17 cellular contexts compared by ENCODE assay signal in genomic region chr3:33749546-33750215, GRCh38. TPM values are rescaled to one million over a fixed set of nuclear protein-coding genes. Genes with fewer than 3 reads are reported as not detected.
DNase-seq lines count a peak whose midpoint lies in the region; ATAC-seq, FAIRE-seq and TF ChIP-seq lines count a peak whose summit lies in the region.
"Had no signal": no experiment of that assay in that cellular context is flagged by ENCODE, and none has a peak within 500 bp of the region (broad histone marks: within the 10 kb centered on the region; RNA-seq: fewer than 3 reads in every experiment).

No MANE protein-coding gene starts in this region.

- no peak for DNase-seq in activated CD4-positive, alpha-beta T cell treated with anti-CD3 and anti-CD28 coated beads for 36 hours
- no peak for DNase-seq in activated CD4-positive, alpha-beta T cell treated with anti-CD3 and anti-CD28 coated beads, Interleukin-2, amount 10 ng/mL, durations not matched to agents 7 days and 5 days
- peak; percentile 95 for DNase-seq in NOMO-1 treated with DMSO at 0.1 percent for 48 hours (lab: John Stamatoyannopoulos, UW; ENCODE audit: unreplicated experiment)
- no peak for DNase-seq in GM12878 (ENCODE audit: low read depth, low spot score)
- no peak for DNase-seq in osteoblast (ENCODE audit: insufficient read length, low spot score, missing footprints)
- no peak for DNase-seq in NCI-H510A (lab: John Stamatoyannopoulos, UW)
- DNase-seq in kidney tubule cell (ENCODE audit: low spot score): no peak
- DNase-seq: 8988T, endodermal cell, NCI-H1105 treated with DMSO at 0.1 percent for 48 hours, NCI-H524 treated with DMSO at 0.1 percent for 48 hours had no signal

- SMC1A ChIA-PET in GM12878 (lab: Charles Lee; ENCODE audit: uncharacterized antibody, unreplicated experiment): interaction anchor here (1.2 kb wide), 1 partner anchor 10 kb away, joined by 3 read pairs; no protein-coding TSS in a partner anchor

- no peaks in the 10 kb centered on the region for H3K36me3 ChIP-seq in GM12878 (ENCODE audit: control insufficient read depth in 2 of 2, insufficient read depth in 2 of 2, low read length in 1 of 2)
- H3K36me3 ChIP-seq in osteoblast (ENCODE audit: insufficient read depth, low read length): no peaks in the 10 kb centered on the region
- H3K36me3 ChIP-seq: ascending aorta, SJSA1 had no signal

- no peak overlapping the region for H3K27ac Mint-ChIP-seq in activated CD4-positive, alpha-beta T cell treated with anti-CD3 and anti-CD28 coated beads for 36 hours
- H3K27ac Mint-ChIP-seq in activated CD4-positive, alpha-beta T cell treated with anti-CD3 and anti-CD28 coated beads, Interleukin-2, amount 10 ng/mL, durations not matched to agents 7 days and 5 days: no peak overlapping the region
- H3K27ac Mint-ChIP-seq: endodermal cell, GM23338, type B pancreatic cell had no signal

- CTCF ChIA-PET in activated CD4-positive, alpha-beta T cell treated with anti-CD3 and anti-CD28 coated beads for 36 hours (lab: Charles Lee): no interaction called here
- CTCF ChIA-PET in activated CD4-positive, alpha-beta T cell treated with anti-CD3 and anti-CD28 coated beads, Interleukin-2, amount 10 ng/mL, durations not matched to agents 7 days and 5 days (lab: Charles Lee): no interaction called here
- CTCF ChIA-PET in GM12878 (lab: Yijun Ruan, JAX): interaction anchor here (0.9 kb wide), 1 partner anchor 51 kb away, joined by 4 read pairs; no protein-coding TSS in a partner anchor

- peaks cover 4% of the 10 kb centered on the region for H3K27me3 Mint-ChIP-seq in activated CD4-positive, alpha-beta T cell treated with anti-CD3 and anti-CD28 coated beads for 36 hours
- peaks cover 2% of the 10 kb centered on the region for H3K27me3 Mint-ChIP-seq in activated CD4-positive, alpha-beta T cell treated with anti-CD3 and anti-CD28 coated beads, Interleukin-2, amount 10 ng/mL, durations not matched to agents 7 days and 5 days
- H3K27me3 Mint-ChIP-seq: type B pancreatic cell had no signal

- RAD21 ChIA-PET in GM12878 (lab: Charles Lee; ENCODE audit: unreplicated experiment): no interaction called here

- peaks cover 1% of the 10 kb centered on the region; the same call in 2 of the 3 replicates for H3K9me3 ChIP-seq in GM12878 (replicated peaks; ENCODE audit: control insufficient read depth, insufficient read depth, low read length)
- H3K9me3 ChIP-seq in osteoblast (ENCODE audit: low read depth, low read length): no peaks in the 10 kb centered on the region
- H3K9me3 ChIP-seq: ascending aorta, SJSA1 had no signal

- no peak overlapping the region for H2AFZ ChIP-seq in GM12878 (ENCODE audit: control insufficient read depth, low read depth, low read length)
- H2AFZ ChIP-seq in osteoblast (ENCODE audit: low read length): no peak overlapping the region

- intact Hi-C loops in activated CD4-positive, alpha-beta T cell treated with anti-CD3 and anti-CD28 coated beads for 36 hours (cut with DNase I, micrococcal nuclease): no loop called here
- intact Hi-C loops in GM12878 (cut with micrococcal nuclease; ENCODE audit: unreplicated experiment): no loop called here

- WGBS in GM12878 (ENCODE audit: insufficient coverage, insufficient replicate concordance, low lambda C conversion rate, missing lambda C conversion rate): 0% methylated on average over 2 of the region's 2 CpGs

- peaks cover 6% of the 10 kb centered on the region for H3K9me3 Mint-ChIP-seq in activated CD4-positive, alpha-beta T cell treated with anti-CD3 and anti-CD28 coated beads for 36 hours (ENCODE audit: low read depth)
- H3K9me3 Mint-ChIP-seq in activated CD4-positive, alpha-beta T cell treated with anti-CD3 and anti-CD28 coated beads, Interleukin-2, amount 10 ng/mL, durations not matched to agents 7 days and 5 days: peaks cover 11% of the 10 kb centered on the region
- H3K9me3 Mint-ChIP-seq: type B pancreatic cell had no signal

- peaks cover 2% of the 10 kb centered on the region for H3K36me3 Mint-ChIP-seq in activated CD4-positive, alpha-beta T cell treated with anti-CD3 and anti-CD28 coated beads for 36 hours (ENCODE audit: low read depth)
- peaks cover 4% of the 10 kb centered on the region for H3K36me3 Mint-ChIP-seq in activated CD4-positive, alpha-beta T cell treated with anti-CD3 and anti-CD28 coated beads, Interleukin-2, amount 10 ng/mL, durations not matched to agents 7 days and 5 days (ENCODE audit: low read depth)
- H3K36me3 Mint-ChIP-seq: type B pancreatic cell had no signal

- H3K4me1 ChIP-seq in GM12878 (ENCODE audit: control insufficient read depth, insufficient read depth, low read length): no peaks in the 10 kb centered on the region
- H3K4me1 ChIP-seq in osteoblast (ENCODE audit: insufficient read depth, low read length): peaks cover 9% of the 10 kb centered on the region
- H3K4me1 ChIP-seq: SJSA1 had no signal

- H3K27me3 ChIP-seq in GM12878 (replicated peaks in 1 of 2; ENCODE audit: control insufficient read depth in 2 of 2, insufficient read depth in 2 of 2, low read length in 1 of 2): no peaks in the 10 kb centered on the region
- no peaks in the 10 kb centered on the region for H3K27me3 ChIP-seq in osteoblast (ENCODE audit: insufficient read depth, low read length)
- H3K27me3 ChIP-seq: ascending aorta, SJSA1 had no signal

- H3K79me2 ChIP-seq in GM12878 (ENCODE audit: control insufficient read depth, insufficient read depth, low read length) (no peaks in the 10 kb centered on the region), osteoblast (ENCODE audit: insufficient read depth, low read length) (no peaks in the 10 kb centered on the region)

- no peak for TF ChIP-seq CTCF in GM12878 (IDR thresholded peaks at IDR 0.05 in 2 of 3, conservative IDR thresholded peaks at IDR 0.05 in 1 of 3; ENCODE audit: control insufficient read depth in 2 of 3, extremely low read depth in 1 of 3, insufficient read depth in 1 of 3, low read depth in 3 of 3, low read length in 3 of 3)
- no peak for TF ChIP-seq CTCF in osteoblast (IDR thresholded peaks at IDR 0.05; ENCODE audit: extremely low read depth, low read depth, low read length)

- no peak overlapping the region for H3K4me3 Mint-ChIP-seq in activated CD4-positive, alpha-beta T cell treated with anti-CD3 and anti-CD28 coated beads for 36 hours
- no peak overlapping the region for H3K4me3 Mint-ChIP-seq in activated CD4-positive, alpha-beta T cell treated with anti-CD3 and anti-CD28 coated beads, Interleukin-2, amount 10 ng/mL, durations not matched to agents 7 days and 5 days
- H3K4me3 Mint-ChIP-seq: endodermal cell, GM23338, type B pancreatic cell had no signal

- H3K4me2 ChIP-seq in GM12878 (ENCODE audit: control insufficient read depth, insufficient read depth): no peak overlapping the region
- H3K4me2 ChIP-seq in osteoblast (ENCODE audit: insufficient read depth, low read length): peak overlapping the region; percentile 27
- H3K4me2 ChIP-seq: GM23338 had no signal

- TF ChIP-seq RAD21 in GM12878 (IDR thresholded peaks at IDR 0.05; ENCODE audit: insufficient read depth, low read depth, low read length): no peak

- ATAC-seq in activated CD4-positive, alpha-beta T cell treated with anti-CD3 and anti-CD28 coated beads for 36 hours: peak; percentile 12
- ATAC-seq in GM12878 (no peak), GM21381 (IDR thresholded peaks at IDR 0.05; ENCODE audit: unreplicated experiment) (no peak)
- ATAC-seq: GM23338 had no signal

- BruUV-seq in GM12878 (replicated peaks; lab: Mats Ljungman, UMichigan): no TSS peak

- in situ Hi-C loops in GM12878 (cut with MboI): no loop called here

- H3K9ac ChIP-seq in GM12878 (ENCODE audit: control insufficient read depth, insufficient read depth, low read length): no peak overlapping the region

- FAIRE-seq in GM12878 (lab: Jason Lieb, UNC): no peak
- FAIRE-seq: D721Med had no signal

- peaks cover 5% of the 10 kb centered on the region for H3K4me1 Mint-ChIP-seq in activated CD4-positive, alpha-beta T cell treated with anti-CD3 and anti-CD28 coated beads for 36 hours
- H3K4me1 Mint-ChIP-seq in activated CD4-positive, alpha-beta T cell treated with anti-CD3 and anti-CD28 coated beads, Interleukin-2, amount 10 ng/mL, durations not matched to agents 7 days and 5 days: no peaks in the 10 kb centered on the region
- H3K4me1 Mint-ChIP-seq: endodermal cell had no signal

- POLR2A ChIA-PET in activated CD4-positive, alpha-beta T cell treated with anti-CD3 and anti-CD28 coated beads for 36 hours (lab: Charles Lee): interaction anchor here (0.7 kb wide), 1 partner anchor 16 kb away, joined by 3 read pairs; no protein-coding TSS in a partner anchor
- POLR2A ChIA-PET in activated CD4-positive, alpha-beta T cell treated with anti-CD3 and anti-CD28 coated beads, Interleukin-2, amount 10 ng/mL, durations not matched to agents 7 days and 5 days (lab: Charles Lee): no interaction called here
- POLR2A ChIA-PET in GM12878 (lab: Charles Lee): no interaction called here

- no peak for TF ChIP-seq EP300 in GM12878 (IDR thresholded peaks at IDR 0.05; ENCODE audit: borderline replicate concordance in 1 of 2, control insufficient read depth in 1 of 2, low read depth in 2 of 2, low read length in 2 of 2)

- H3K27ac ChIP-seq in GM12878 (ENCODE audit: control insufficient read depth, insufficient read depth) (no peak overlapping the region), osteoblast (ENCODE audit: low read depth, low read length) (no peak overlapping the region)
- H3K27ac ChIP-seq: ascending aorta, SJSA1 had no signal

- no peaks in the 10 kb centered on the region for H4K20me1 ChIP-seq in GM12878 (ENCODE audit: control insufficient read depth, insufficient read depth)
- H4K20me1 ChIP-seq in osteoblast (ENCODE audit: insufficient read depth, low read length): no peaks in the 10 kb centered on the region

- TF ChIP-seq POLR2A in GM12878 (IDR thresholded peaks at IDR 0.05; ENCODE audit: low read depth, low read length): no peak

- H3K4me3 ChIP-seq in GM12878 (no peak overlapping the region), osteoblast (ENCODE audit: insufficient read depth, low read length) (no peak overlapping the region)
- H3K4me3 ChIP-seq: ascending aorta, GM23338, SJSA1 had no signal

RNA-seq across cellular contexts. Expression of gene CLASP2, which starts 31.6 kb away (rescaled TPM):
- 10 to 100 TPM; 45.5 to 68.5 TPM for total RNA-seq in activated CD4-positive, alpha-beta T cell treated with anti-CD3 and anti-CD28 coated beads for 36 hours
- total RNA-seq in activated CD4-positive, alpha-beta T cell treated with anti-CD3 and anti-CD28 coated beads, Interleukin-2, amount 10 ng/mL, durations not matched to agents 7 days and 5 days: 10 to 100 TPM; 45.0 to 54.8 TPM
- total RNA-seq in GM12878 (2013; cell fraction: nucleolus; rRNA removed): 192 and 229 TPM in 2 replicates
- total RNA-seq in GM12878 (2014; rRNA removed) (31.8 and 35.0 TPM in 2 replicates), GM12878 (2014; rRNA removed; fragmentation: Illumina TruSeq; extraction: Trizol) (27.7 and 28.4 TPM in 2 replicates), GM12878 (2021) (31.7 and 37.6 TPM in 2 replicates), osteoblast (52.1 and 61.0 TPM in 2 replicates)
- 8.2 TPM for polyA plus RNA-seq in GM12878 (2011; ENCODE audit: low read depth)
- polyA plus RNA-seq in GM12878 (2011; rRNA removed) (38.3 and 41.6 TPM in 2 replicates), GM12878 (2014; fragmentation: Illumina TruSeq; extraction: Trizol) (25.9 and 26.6 TPM in 2 replicates), GM12878 (2014; fragmentation: Nextera tagmentation; extraction: Ambion mirVana) (1 to 10 TPM; 4.0 to 5.3 TPM), GM12878 (2014; rRNA removed) (16.0 and 18.9 TPM in 2 replicates), GM12878 (2016; fragmentation: Nextera tagmentation; extraction: Ambion mirVana) (10 to 100 TPM; 24.0 to 29.4 TPM)
- 15.1 and 15.5 TPM in 2 replicates for polyA plus RNA-seq in GM12878 (2011; cell fraction: cytosol; rRNA removed)
- 32.9 and 38.6 TPM in 2 replicates for polyA plus RNA-seq in GM12878 (2011; cell fraction: nucleus; rRNA removed)
- polyA plus RNA-seq in GM12878 (2012): 10.0 and 12.1 TPM in 2 replicates
- polyA minus RNA-seq in GM12878 (2011; rRNA and poly(A)+ RNA removed): 69.6 and 72.9 TPM in 2 replicates
- polyA minus RNA-seq in GM12878 (2011; cell fraction: cytosol; rRNA and poly(A)+ RNA removed): 17.4 and 21.9 TPM in 2 replicates
- polyA minus RNA-seq in GM12878 (2011; cell fraction: nucleus; rRNA and poly(A)+ RNA removed): 67.5 and 130 TPM in 2 replicates

RNA-seq across cellular contexts. Expression of gene PDCD6IP, which starts 48.7 kb away (rescaled TPM):
- 100 to 1,000 TPM; 141 to 150 TPM for total RNA-seq in activated CD4-positive, alpha-beta T cell treated with anti-CD3 and anti-CD28 coated beads for 36 hours
- total RNA-seq in activated CD4-positive, alpha-beta T cell treated with anti-CD3 and anti-CD28 coated beads, Interleukin-2, amount 10 ng/mL, durations not matched to agents 7 days and 5 days: 100 to 1,000 TPM; 164 to 193 TPM
- total RNA-seq in GM12878 (2013; cell fraction: nucleolus; rRNA removed): 481 and 495 TPM in 2 replicates
- 58.9 and 65.9 TPM in 2 replicates for total RNA-seq in GM12878 (2014; rRNA removed)
- total RNA-seq in GM12878 (2014; rRNA removed; fragmentation: Illumina TruSeq; extraction: Trizol): 86.7 and 87.1 TPM in 2 replicates
- 155 and 156 TPM in 2 replicates for total RNA-seq in GM12878 (2021)
- polyA plus RNA-seq in GM12878 (2011; ENCODE audit: low read depth): 42.3 TPM
- 169 and 267 TPM in 2 replicates for polyA plus RNA-seq in GM12878 (2011; rRNA removed)
- 62.6 and 115 TPM in 2 replicates for polyA plus RNA-seq in GM12878 (2011; cell fraction: cytosol; rRNA removed)
- 237 and 363 TPM in 2 replicates for polyA plus RNA-seq in GM12878 (2011; cell fraction: nucleus; rRNA removed)
- polyA plus RNA-seq in GM12878 (2012): 70.0 and 88.4 TPM in 2 replicates
- 75.3 and 105 TPM in 2 replicates for polyA plus RNA-seq in GM12878 (2014; fragmentation: Illumina TruSeq; extraction: Trizol)
- 10 to 100 TPM; 16.0 to 20.0 TPM for polyA plus RNA-seq in GM12878 (2014; fragmentation: Nextera tagmentation; extraction: Ambion mirVana)
- 58.8 and 61.1 TPM in 2 replicates for polyA plus RNA-seq in GM12878 (2014; rRNA removed)
- 100 to 1,000 TPM; 130 to 134 TPM for polyA plus RNA-seq in GM12878 (2016; fragmentation: Nextera tagmentation; extraction: Ambion mirVana)
- polyA minus RNA-seq in GM12878 (2011; rRNA and poly(A)+ RNA removed): 99.0 and 102 TPM in 2 replicates
- 75.7 and 96.6 TPM in 2 replicates for polyA minus RNA-seq in GM12878 (2011; cell fraction: cytosol; rRNA and poly(A)+ RNA removed)
- 161 and 256 TPM in 2 replicates for polyA minus RNA-seq in GM12878 (2011; cell fraction: nucleus; rRNA and poly(A)+ RNA removed)
- 251 and 283 TPM in 2 replicates for total RNA-seq in osteoblast
